ENCODE assay signal across 34 cellular contexts in genomic region chr7:28599411-28599810, GRCh38.
"Had no signal": no experiment of that assay in that cellular context is flagged by ENCODE, and none has a peak within 500 bp of the region (broad histone marks: within the 10 kb centered on the region; RNA-seq: fewer than 3 reads in every experiment).

No MANE protein-coding gene starts in this region.

- DNase-seq: Karpas-422, Kasumi-1, MG63, MM.1S, MV-4-11, NCI-H1048, NCI-H1092, NCI-H1092 treated with DMSO at 0.1 percent for 48 hours, NCI-H1105, NCI-H1105 treated with DMSO at 0.1 percent for 48 hours, NCI-H1417, NCI-H1417 treated with DMSO at 0.1 percent for 48 hours, NCI-H1436, NCI-H1436 treated with DMSO at 0.1 percent for 48 hours, NCI-H146, NCI-H1694, NCI-H1694 treated with DMSO at 0.1 percent for 48 hours, NCI-H187, NCI-H187 treated with DMSO at 0.1 percent for 48 hours, NCI-H1930, NCI-H2029 treated with DMSO at 0.1 percent for 48 hours, NCI-H2081, NCI-H2081 treated with DMSO at 0.1 percent for 48 hours, NCI-H2107, NCI-H2171, NCI-H2171 treated with DMSO at 0.1 percent for 48 hours, NCI-H2227 treated with DMSO at 0.1 percent for 48 hours, NCI-H226, NCI-H345, NCI-H446, NCI-H446 treated with DMSO at 0.1 percent for 48 hours, NCI-H510A, NCI-H510A treated with DMSO at 0.1 percent for 48 hours, NCI-H524 had no signal

- H3K27me3 ChIP-seq: MG63 had no signal

- H3K36me3 ChIP-seq: MG63 had no signal

- H3K4me3 ChIP-seq: MG63 had no signal
